ENCODE assay signal across 15 cellular contexts in genomic region chr19:27776524-27776923, GRCh38.
"Had no signal": no experiment of that assay in that cellular context is flagged by ENCODE, and none has a peak within 500 bp of the region (broad histone marks: within the 10 kb centered on the region; RNA-seq: fewer than 3 reads in every experiment).

No MANE protein-coding gene starts in this region.

- DNase-seq: activated CD4-positive, alpha-beta memory T cell treated with anti-CD3 and anti-CD28 coated beads for 36 hours; activated gamma-delta T cell treated with Interleukin-2 at 50 U/mL for 16 hours; activated T-cell treated with anti-CD3 and anti-CD28 coated beads for 4 hours; body of pancreas; caudate nucleus; left ventricle myocardium inferior; nephron progenitor cell; nucleus accumbens; sigmoid colon; spleen; stimulated activated CD4-positive, alpha-beta T cell treated with anti-CD3 and anti-CD28 coated beads, Interleukin-4, amount 100 ng/mL, for 4 hours; T-cell had no signal

- ATAC-seq: body of pancreas; stimulated activated memory B cell treated with anti-CD40 and anti-IgM and Interleukin-4, amounts not matched to agents 10 μg/mL and 1 μg/mL and 100 μg/mL, for 72 hours; T-cell had no signal

- H3K4me3 Mint-ChIP-seq: activated CD4-positive, alpha-beta memory T cell treated with anti-CD3 and anti-CD28 coated beads for 36 hours; activated naive CD8-positive, alpha-beta T cell; activated T-helper 1 cell treated with anti-CD3 and anti-CD28 coated beads, Interleukin-12 subunit alpha, Interleukin-12 subunit beta, Interleukin-2, Interleukin-4 antibody, amounts not matched to agents 30 ng/mL and 10 ng/mL and 1 ng/mL, durations not matched to agents 14 hours and 24 hours and 36 hours; nephron progenitor cell; stimulated activated memory B cell treated with anti-CD40 and anti-IgM and Interleukin-4, amounts not matched to agents 10 μg/mL and 1 μg/mL and 100 μg/mL, for 72 hours; T-cell had no signal

- H3K27me3 Mint-ChIP-seq: activated CD4-positive, alpha-beta memory T cell treated with anti-CD3 and anti-CD28 coated beads for 36 hours; activated naive CD8-positive, alpha-beta T cell; stimulated activated memory B cell treated with anti-CD40 and anti-IgM and Interleukin-4, amounts not matched to agents 10 μg/mL and 1 μg/mL and 100 μg/mL, for 72 hours; T-cell had no signal

- H3K27ac Mint-ChIP-seq: activated CD4-positive, alpha-beta memory T cell treated with anti-CD3 and anti-CD28 coated beads for 36 hours; activated naive CD8-positive, alpha-beta T cell; activated T-helper 1 cell treated with anti-CD3 and anti-CD28 coated beads, Interleukin-12 subunit alpha, Interleukin-12 subunit beta, Interleukin-2, Interleukin-4 antibody, amounts not matched to agents 30 ng/mL and 10 ng/mL and 1 ng/mL, durations not matched to agents 14 hours and 24 hours and 36 hours; nephron progenitor cell; stimulated activated memory B cell treated with anti-CD40 and anti-IgM and Interleukin-4, amounts not matched to agents 10 μg/mL and 1 μg/mL and 100 μg/mL, for 72 hours; T-cell had no signal

- H3K4me1 Mint-ChIP-seq: nephron progenitor cell had no signal
